ENCODE assay signal across 12 cellular contexts in genomic region chr6:27812078-27812804, GRCh38.
A peak's percentile ranks its signal among the peaks of the same experiment; 100 is the strongest.
DNase-seq lines count a peak whose midpoint lies in the region; ATAC-seq and TF ChIP-seq lines count a peak whose summit lies in the region.
"Had no signal": no experiment of that assay in that cellular context is flagged by ENCODE, and none has a peak within 500 bp of the region (broad histone marks: within the 10 kb centered on the region; RNA-seq: fewer than 3 reads in every experiment).

No MANE protein-coding gene starts in this region.

- H3K9me3 Mint-ChIP-seq in Calu3 (ENCODE audit: low read depth, unreplicated experiment), result no peaks in the 10 kb centered on the region
- H3K9me3 Mint-ChIP-seq in GM23338, result peaks cover 8% of the 10 kb centered on the region; the same call in 1 of the 3 replicates
- H3K9me3 Mint-ChIP-seq in immature natural killer cell, result peaks cover 0 to 2% (median 0%) of the 10 kb centered on the region in 6 donors
- H3K9me3 Mint-ChIP-seq: central memory CD8-positive, alpha-beta T cell had no signal

- H2AFZ ChIP-seq in GM23338 (no peak overlapping the region), PC-3 (ENCODE audit: low read length) (no peak overlapping the region), hepatocyte (no peak overlapping the region)

- peaks cover 5% of the 10 kb centered on the region; the same call in 1 of the 2 replicates for H3F3A ChIP-seq in GM23338 (replicated peaks; ENCODE audit: low read depth)
- H3F3A ChIP-seq in PC-3 (ENCODE audit: low read length, unreplicated experiment), result peaks cover 44% of the 10 kb centered on the region

- peak overlapping the region; percentile 99 for H3K27ac Mint-ChIP-seq in Calu3 (ENCODE audit: unreplicated experiment)
- peak overlapping the region; percentile 96 for H3K27ac Mint-ChIP-seq in GM23338
- peak overlapping the region in 2 of 6 donors; percentile 12 to 24 for H3K27ac Mint-ChIP-seq in immature natural killer cell

- H3K9ac ChIP-seq in PC-3 (ENCODE audit: low read length), result peak overlapping the region; percentile 76; the same call in 1 of the 2 replicates

- 58% methylated on average over 6 of the region's 6 CpGs for WGBS in hepatocyte (ENCODE audit: low lambda C conversion rate, missing lambda C conversion rate)

- no peak for DNase-seq in Calu3
- DNase-seq in GM23338 (ENCODE audit: low spot score), result no peak
- DNase-seq in PC-3, result peak; percentile 38
- no peak for DNase-seq in hepatocyte (ENCODE audit: low spot score)
- DNase-seq in immature natural killer cell, result no peak
- DNase-seq in activated gamma-delta T cell treated with Interleukin-2 at 50 U/mL for 16 hours, result no peak
- DNase-seq: left cardiac atrium, NCI-H510A, SW 1271 had no signal

- peaks cover 14% of the 10 kb centered on the region for H3K4me1 Mint-ChIP-seq in Calu3 (ENCODE audit: low read depth, unreplicated experiment)
- peaks cover 35% of the 10 kb centered on the region for H3K4me1 Mint-ChIP-seq in GM23338
- H3K4me1 Mint-ChIP-seq in immature natural killer cell, result peaks cover 55 to 70% of the 10 kb centered on the region in 2 donors

- TF ChIP-seq CTCF in Calu3 (IDR thresholded peaks at IDR 0.05; ENCODE audit: unreplicated experiment) (no peak), GM23338 (conservative IDR thresholded peaks at IDR 0.05; ENCODE audit: low read depth in 2 of 2) (no peak), PC-3 (conservative IDR thresholded peaks at IDR 0.05; ENCODE audit: low read depth, low read length) (no peak), hepatocyte (IDR thresholded peaks at IDR 0.05; ENCODE audit: poor library complexity) (no peak)

- H3K4me1 ChIP-seq in GM23338 (ENCODE audit: insufficient read depth) (no peaks in the 10 kb centered on the region; the same call in 1 of the 2 replicates), PC-3 (ENCODE audit: insufficient read depth, low read length) (peaks cover 34% of the 10 kb centered on the region), hepatocyte (ENCODE audit: insufficient read depth) (peaks cover 12% of the 10 kb centered on the region)

- H3K9me3 ChIP-seq in PC-3 (ENCODE audit: low read length) (no peaks in the 10 kb centered on the region), hepatocyte (ENCODE audit: low read depth) (no peaks in the 10 kb centered on the region)
- H3K9me3 ChIP-seq: tibial nerve had no signal

- peak overlapping the region; percentile 89 for H3K4me3 Mint-ChIP-seq in Calu3 (ENCODE audit: low read depth, unreplicated experiment)
- peak overlapping the region; percentile 63 for H3K4me3 Mint-ChIP-seq in GM23338
- no peak overlapping the region for H3K4me3 Mint-ChIP-seq in immature natural killer cell

- no peaks in the 10 kb centered on the region for H4K20me1 ChIP-seq in GM23338 (replicated peaks; ENCODE audit: insufficient read depth)
- peaks cover 11% of the 10 kb centered on the region; the same call in 1 of the 2 replicates for H4K20me1 ChIP-seq in PC-3 (ENCODE audit: low read length)
- H4K20me1 ChIP-seq in hepatocyte (ENCODE audit: insufficient read depth, poor library complexity, severe bottlenecking), result no peaks in the 10 kb centered on the region

- CTCF ChIA-PET in Calu3 (lab: Charles Lee) (interaction anchor here (0.5 to 1.5 kb wide), 5 partner anchors 60 to 1827 kb away, joined by 3 to 11 read pairs (median 5); a partner anchor contains a TSS), PC-3 (lab: Charles Lee) (interaction anchor here (0.6 kb wide), 1 partner anchor 37 kb away, joined by 4 read pairs; no protein-coding TSS in a partner anchor)

- BruUV-seq in Calu3 (replicated peaks; lab: Mats Ljungman, UMichigan) (no TSS peak), PC-3 (replicated peaks; lab: Mats Ljungman, UMichigan) (no TSS peak)

- no peaks in the 10 kb centered on the region for H3K27me3 Mint-ChIP-seq in Calu3 (ENCODE audit: unreplicated experiment)
- H3K27me3 Mint-ChIP-seq in GM23338 (ENCODE audit: insufficient read depth, low read depth, poor library complexity), result peaks cover 74% of the 10 kb centered on the region
- peaks cover 10 to 30% (median 16%) of the 10 kb centered on the region in 3 donors for H3K27me3 Mint-ChIP-seq in immature natural killer cell (ENCODE audit: low read depth in 3 of 3)
- H3K27me3 Mint-ChIP-seq: central memory CD8-positive, alpha-beta T cell had no signal

- no peaks in the 10 kb centered on the region for H3K27me3 ChIP-seq in GM23338 (ENCODE audit: insufficient read depth)
- H3K27me3 ChIP-seq in PC-3 (ENCODE audit: low read length), result no peaks in the 10 kb centered on the region
- no peaks in the 10 kb centered on the region for H3K27me3 ChIP-seq in hepatocyte

- POLR2A ChIA-PET in PC-3 (lab: Charles Lee; ENCODE audit: unreplicated experiment), result interaction anchor here (0.5 to 1.1 kb wide), 2 partner anchors 26 to 1653 kb away, joined by 5 to 10 read pairs; a partner anchor contains a TSS

- H3K79me2 ChIP-seq in GM23338 (replicated peaks; ENCODE audit: insufficient read depth) (peaks cover 8% of the 10 kb centered on the region; the same call in 1 of the 2 replicates), PC-3 (ENCODE audit: low read length) (peaks cover 30% of the 10 kb centered on the region), hepatocyte (peaks cover 30% of the 10 kb centered on the region)

- intact Hi-C loops in Calu3 (cut with micrococcal nuclease; ENCODE audit: unreplicated experiment), result no loop called here
- intact Hi-C loops in PC-3 (cut with micrococcal nuclease), result loop anchor here (5.0 kb wide), 2 partner anchors 665 to 1615 kb away; a partner anchor contains a TSS

- ATAC-seq in GM23338 (no peak), PC-3 (no peak), GM18498 (IDR thresholded peaks at IDR 0.05; ENCODE audit: unreplicated experiment) (no peak)
- ATAC-seq: left cardiac atrium had no signal

- peaks cover 68% of the 10 kb centered on the region for H3K36me3 Mint-ChIP-seq in Calu3 (ENCODE audit: insufficient read depth, unreplicated experiment)
- H3K36me3 Mint-ChIP-seq in GM23338 (ENCODE audit: low read depth), result peaks cover 6% of the 10 kb centered on the region; the same call in 2 of the 3 replicates
- H3K36me3 Mint-ChIP-seq in immature natural killer cell, result no peaks in the 10 kb centered on the region

- H3K36me3 ChIP-seq in GM23338 (ENCODE audit: insufficient read depth), result no peaks in the 10 kb centered on the region
- no peaks in the 10 kb centered on the region for H3K36me3 ChIP-seq in PC-3 (ENCODE audit: low read depth, low read length)
- no peaks in the 10 kb centered on the region for H3K36me3 ChIP-seq in hepatocyte (replicated peaks; ENCODE audit: insufficient read depth, low read depth)
- H3K36me3 ChIP-seq: tibial nerve had no signal

- H3K9me2 ChIP-seq in GM23338 (ENCODE audit: insufficient read depth) (no peaks in the 10 kb centered on the region), PC-3 (replicated peaks; ENCODE audit: low read length) (no peaks in the 10 kb centered on the region), hepatocyte (replicated peaks; ENCODE audit: insufficient read depth) (no peaks in the 10 kb centered on the region)

- H3K27ac ChIP-seq in GM23338 (ENCODE audit: low read depth) (peak overlapping the region; percentile 97), PC-3 (ENCODE audit: low read length) (peak overlapping the region; percentile 62), hepatocyte (no peak overlapping the region)
- H3K27ac ChIP-seq: tibial nerve had no signal

- H3K4me3 ChIP-seq in GM23338, result peak overlapping the region; percentile 21; the same call in 1 of the 2 replicates
- peak overlapping the region; percentile 76 for H3K4me3 ChIP-seq in PC-3 (ENCODE audit: low read length)
- no peak overlapping the region for H3K4me3 ChIP-seq in hepatocyte
- H3K4me3 ChIP-seq: tibial nerve had no signal

- H3K4me2 ChIP-seq in GM23338 (peak overlapping the region; percentile 72; the same call in 1 of the 2 replicates), PC-3 (ENCODE audit: low read length) (peak overlapping the region; percentile 94), hepatocyte (peak overlapping the region; percentile 80)

TF ChIP-seq in GM23338, 12 proteins besides CTCF, POLR2A, EP300 and RAD21:
- TF ChIP-seq NANOG (IDR thresholded peaks at IDR 0.05; ENCODE audit: borderline replicate concordance) (no peak), REST (IDR thresholded peaks at IDR 0.05; ENCODE audit: unreplicated experiment) (no peak), JUNB (IDR thresholded peaks at IDR 0.05; ENCODE audit: unreplicated experiment) (no peak), STAT1 (IDR thresholded peaks at IDR 0.05; ENCODE audit: unreplicated experiment) (no peak), CREB1 (CRISPR knock-in tag; IDR thresholded peaks at IDR 0.05; ENCODE audit: low read depth) (no peak), ZNF114 (CRISPR knock-in tag; IDR thresholded peaks at IDR 0.05) (no peak), ZNF331 (CRISPR knock-in tag; IDR thresholded peaks at IDR 0.05; ENCODE audit: low read depth) (no peak)

Comparison
In these comparisons a context has a peak if more than half of its experiments do, and no peak if none do; other contexts are left out.
1. H3K4me3 Mint-ChIP-seq: peak in Calu3 (single experiment) and GM23338 (single experiment); none in immature natural killer cell (0 of 5).
2. Peak in every context shown above with its lines, with median percentiles within 50 percentile points of each other: H3K4me2 ChIP-seq.